ENCODE assay signal across 8 cellular contexts in the genomic region with DNA sequence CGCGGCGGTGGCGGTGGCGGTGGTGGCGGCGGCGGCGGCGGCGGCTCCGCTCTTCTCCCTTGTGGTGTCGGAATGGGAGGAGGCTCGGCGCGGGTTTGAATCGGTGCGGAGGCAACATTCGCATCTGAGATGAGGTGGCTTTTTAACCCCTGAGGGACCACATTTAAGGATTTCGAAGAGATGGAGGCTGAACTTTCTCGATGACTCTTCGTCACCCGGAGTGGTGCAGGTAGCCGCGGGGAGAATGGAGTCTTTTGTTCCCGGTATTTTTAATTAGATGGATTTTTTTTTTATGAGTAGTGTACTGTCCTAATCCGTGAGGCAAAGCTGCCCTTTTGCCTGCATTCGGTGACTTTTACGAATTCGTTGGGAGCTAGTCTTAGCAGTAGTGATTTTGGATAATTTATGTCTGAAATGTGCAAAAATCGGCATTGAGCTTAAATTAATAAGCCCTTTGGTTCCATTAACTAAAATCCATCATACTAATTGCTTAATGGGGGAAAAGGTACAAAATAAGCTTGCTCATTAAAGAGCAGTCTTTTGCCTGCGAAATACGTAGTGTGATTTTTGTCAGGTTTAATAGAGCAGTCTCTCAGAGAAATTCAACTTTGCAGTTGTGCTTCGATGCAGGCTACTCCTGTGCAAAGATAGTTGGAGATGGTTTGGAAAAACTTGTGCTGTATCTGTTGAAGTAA.
A peak's percentile ranks its signal among the peaks of the same experiment; 100 is the strongest.
DNase-seq lines count a peak whose midpoint lies in the region; ATAC-seq and TF ChIP-seq lines count a peak whose summit lies in the region.

No MANE protein-coding gene starts in this region.

- under 1% methylated on average over 19 of the region's 34 CpGs for WGBS in suprapubic skin

- peak; percentile 42 to 50 for DNase-seq in NCI-H2081 (lab: John Stamatoyannopoulos, UW)
- DNase-seq in NCI-H2081 treated with DMSO at 0.1 percent for 48 hours (lab: John Stamatoyannopoulos, UW): no peak
- no peak for DNase-seq in LNCaP clone FGC (ENCODE audit: low read depth)
- peak; percentile 35 for DNase-seq in brain microvascular endothelial cell
- no peak for DNase-seq in left lobe of liver (ENCODE audit: low spot score)
- DNase-seq in suprapubic skin (ENCODE audit: low spot score in 2 of 2): no peak
- no peak for DNase-seq in NAMALWA (ENCODE audit: low spot score)
- no peak for DNase-seq in GDM1 (lab: John Stamatoyannopoulos, UW)

- TF ChIP-seq EP300 in suprapubic skin (IDR thresholded peaks at IDR 0.05): no peak

- H3K27ac ChIP-seq in brain microvascular endothelial cell: no peak overlapping the region
- H3K27ac ChIP-seq in suprapubic skin: no peak overlapping the region

- peak overlapping the region; percentile 33 for H3K4me3 ChIP-seq in LNCaP clone FGC (ENCODE audit: low read depth, low read length)
- H3K4me3 ChIP-seq in brain microvascular endothelial cell (ENCODE audit: low read depth, low read length): peak overlapping the region; percentile 76
- H3K4me3 ChIP-seq in suprapubic skin: peak overlapping the region; percentile 87

- no peak for TF ChIP-seq POLR2A in suprapubic skin (IDR thresholded peaks at IDR 0.05)

- ATAC-seq in left lobe of liver: peak; percentile 61

- TF ChIP-seq CTCF in LNCaP clone FGC (IDR thresholded peaks at IDR 0.05; ENCODE audit: control insufficient read depth, extremely low read depth, insufficient read depth) (no peak), brain microvascular endothelial cell (IDR thresholded peaks at IDR 0.05; ENCODE audit: low read depth, low read length, missing control alignments) (no peak), suprapubic skin (IDR thresholded peaks at IDR 0.05) (no peak)

- peaks cover 27% of the 10 kb centered on the region for H3K4me1 ChIP-seq in suprapubic skin

- in situ Hi-C loops in brain microvascular endothelial cell (cut with HindIII; ENCODE audit: low pct_ligation_motif_present, low sequenced_read_pairs): no loop called here

- no peaks in the 10 kb centered on the region for H3K27me3 ChIP-seq in brain microvascular endothelial cell (replicated peaks)
- H3K27me3 ChIP-seq in suprapubic skin: peaks cover 31% of the 10 kb centered on the region

- H3K9me3 ChIP-seq in suprapubic skin: no peaks in the 10 kb centered on the region

- H3K36me3 ChIP-seq in brain microvascular endothelial cell (replicated peaks): no peaks in the 10 kb centered on the region
- H3K36me3 ChIP-seq in suprapubic skin: no peaks in the 10 kb centered on the region

Comparison
In these comparisons a context has a peak if more than half of its experiments do, and no peak if none do; other contexts are left out.
1. DNase-seq: peak in NCI-H2081 (2 of 2) and brain microvascular endothelial cell (single experiment); none in NCI-H2081 treated with DMSO at 0.1 percent for 48 hours (single experiment), LNCaP clone FGC (single experiment), left lobe of liver (single experiment), suprapubic skin (0 of 2), NAMALWA (single experiment) and GDM1 (single experiment).
2. H3K4me3 ChIP-seq: peak in every context shown above with its lines; median percentile 87 in suprapubic skin; 76 in brain microvascular endothelial cell; 33 in LNCaP clone FGC.